ENCODE assay signal across 9 cellular contexts in genomic region chr7:122886357-122887081, GRCh38. TPM values are rescaled to one million over a fixed set of nuclear protein-coding genes. Genes with fewer than 3 reads are reported as not detected.
DNase-seq lines count a peak whose midpoint lies in the region; ATAC-seq, FAIRE-seq and TF ChIP-seq lines count a peak whose summit lies in the region.
"Had no signal": no experiment of that assay in that cellular context is flagged by ENCODE, and none has a peak within 500 bp of the region (broad histone marks: within the 10 kb centered on the region; RNA-seq: fewer than 3 reads in every experiment).

Gene CADPS2, minus strand, starts transcription at chr7:122886460. Its CDS starts 123 bp downstream, at chr7:122886337.

- H3K9me3 ChIP-seq in CD4-positive, alpha-beta memory T cell (ENCODE audit: control insufficient read depth in 1 of 2, low read length in 2 of 2) = no peaks in the 10 kb centered on the region
- no peaks in the 10 kb centered on the region for H3K9me3 ChIP-seq in ascending aorta
- H3K9me3 ChIP-seq in pancreas = no peaks in the 10 kb centered on the region

- H3K36me3 Mint-ChIP-seq in CD4-positive, alpha-beta memory T cell = no peaks in the 10 kb centered on the region

- peak within 1 kb of the TSS in 6 of 8 donors; percentile 17 to 68 (median 46) for H3K4me3 Mint-ChIP-seq in CD4-positive, alpha-beta memory T cell

- no peak within 1 kb of the TSS for H3K27ac Mint-ChIP-seq in CD4-positive, alpha-beta memory T cell

- peak in 2 of 3 experiments; percentile 21 to 27 for TF ChIP-seq CTCF in ascending aorta (IDR thresholded peaks at IDR 0.05)
- TF ChIP-seq CTCF in pancreas (IDR thresholded peaks at IDR 0.05) = peak in 2 of 4 donors; percentile 13 to 23

- CTCF ChIA-PET in CD4-positive, alpha-beta memory T cell (lab: Charles Lee; ENCODE audit: partially characterized antibody) = no interaction called here

- no peak within 1 kb of the TSS for H3K27ac ChIP-seq in CD4-positive, alpha-beta memory T cell (ENCODE audit: low read depth, low read length)
- peak within 1 kb of the TSS; percentile 92 to 94 for H3K27ac ChIP-seq in ascending aorta
- H3K27ac ChIP-seq in pancreas = peak within 1 kb of the TSS; percentile 93 to 97 (median 96)

- peaks cover 0 to 17% (median 2%) of the 10 kb centered on the region in 8 donors for H3K9me3 Mint-ChIP-seq in CD4-positive, alpha-beta memory T cell

- WGBS in pancreas, 2 donors = 0 to 1% methylated on average over 50 to 73 of the region's 73 CpGs

- H3K4me1 ChIP-seq in CD4-positive, alpha-beta memory T cell (ENCODE audit: insufficient read depth, low read length) = no peaks in the 10 kb centered on the region
- H3K4me1 ChIP-seq in ascending aorta = peaks cover 0 to 3% of the 10 kb centered on the region in 2 donors
- peaks cover 7 to 31% (median 8%) of the 10 kb centered on the region in 3 donors for H3K4me1 ChIP-seq in pancreas

- intact Hi-C loops in CD4-positive, alpha-beta memory T cell (cut with micrococcal nuclease) = no loop called here
- intact Hi-C loops in ascending aorta (cut with DNase I) (loop anchor here (10.0 kb wide), 2 partner anchors 742 to 858 kb away; partner anchors contain the start of genes AASS and WASL), left cardiac atrium (cut with DNase I) (loop anchor here in 1 of 2 donors (5.0 kb wide), 1 partner anchor 84 kb away; no protein-coding TSS in a partner anchor), pancreas (cut with DNase I) (no loop called here)

- POLR2A ChIA-PET in CD4-positive, alpha-beta memory T cell (lab: Charles Lee; ENCODE audit: partially characterized antibody) = no interaction called here

- H3K4me1 Mint-ChIP-seq in CD4-positive, alpha-beta memory T cell = peaks cover 1 to 10% (median 5%) of the 10 kb centered on the region in 4 donors

- H3K27me3 ChIP-seq in CD4-positive, alpha-beta memory T cell (ENCODE audit: insufficient read depth, low read length) = peaks cover 16% of the 10 kb centered on the region
- H3K27me3 ChIP-seq in ascending aorta = no peaks in the 10 kb centered on the region
- no peaks in the 10 kb centered on the region for H3K27me3 ChIP-seq in pancreas

- H3K4me3 ChIP-seq in CD4-positive, alpha-beta memory T cell (ENCODE audit: low read length in 2 of 2) = no peak within 1 kb of the TSS
- peak within 1 kb of the TSS; percentile 92 to 96 for H3K4me3 ChIP-seq in ascending aorta
- H3K4me3 ChIP-seq in pancreas = peak within 1 kb of the TSS; percentile 76 to 90 (median 84)

- peak; percentile 68 for ATAC-seq in GM19324 (IDR thresholded peaks at IDR 0.05; ENCODE audit: low FRiP score, unreplicated experiment)
- peak; percentile 79 for ATAC-seq in HG03196 (IDR thresholded peaks at IDR 0.05; ENCODE audit: unreplicated experiment)
- ATAC-seq in left cardiac atrium = peak; percentile 94 to 97
- ATAC-seq in pancreas = peak; percentile 82 to 89 (median 88)

- no peak for DNase-seq in CD4-positive, alpha-beta memory T cell
- peak; percentile 73 for DNase-seq in NCI-H510A (lab: John Stamatoyannopoulos, UW)
- DNase-seq in ascending aorta (ENCODE audit: low spot score in 2 of 2) = peak; percentile 31 to 86
- DNase-seq in left cardiac atrium = peak; percentile 88
- peak; percentile 90 to 95 (median 92) for DNase-seq in pancreas
- DNase-seq in AML-193 (lab: John Stamatoyannopoulos, UW) = no peak

- no peak for FAIRE-seq in pancreas (lab: Jason Lieb, UNC)

- peaks cover 25 to 32% of the 10 kb centered on the region in 2 donors for H3K27me3 Mint-ChIP-seq in CD4-positive, alpha-beta memory T cell

- no peaks in the 10 kb centered on the region for H3K36me3 ChIP-seq in CD4-positive, alpha-beta memory T cell (ENCODE audit: insufficient read depth, low read length)
- no peaks in the 10 kb centered on the region for H3K36me3 ChIP-seq in ascending aorta
- H3K36me3 ChIP-seq in pancreas = no peaks in the 10 kb centered on the region

RNA-seq across cellular contexts. Expression of gene CADPS2, which starts in this region (rescaled TPM):
- total RNA-seq in CD4-positive, alpha-beta memory T cell = not detected
- not detected for polyA plus RNA-seq in CD4-positive, alpha-beta memory T cell
- 31.8 TPM for total RNA-seq in ascending aorta
- 10 to 100 TPM; 11.5 to 14.4 TPM for total RNA-seq in left cardiac atrium
- 10 to 100 TPM; 16.2 to 27.3 (median 20.2) TPM for total RNA-seq in pancreas
- polyA plus RNA-seq in pancreas = 1 to 10 TPM; 7.7 to 7.9 TPM
- total RNA-seq: T-helper 2 cell treated with Interferon-gamma antibody and Interleukin-4, amounts not matched to agents 100 ng/mL and 5 ng/mL, for 36 hours had no signal

Comparison
In these comparisons a context has a peak if more than half of its experiments do, and no peak if none do; other contexts are left out.
1. RNA of gene CADPS2 (total RNA-seq): 31.8 TPM in ascending aorta (single experiment), 16.2 to 27.3 TPM in pancreas and 11.5 to 14.4 TPM in left cardiac atrium; not detected in CD4-positive, alpha-beta memory T cell; every median in the first group is over 10 times any median in the second.
2. RNA of gene CADPS2 (polyA plus RNA-seq): 7.7 to 7.9 TPM in pancreas; not detected in CD4-positive, alpha-beta memory T cell; every median in the first group is over 4 times any median in the second.
3. DNase-seq: peak in NCI-H510A (single experiment), ascending aorta (2 of 2), left cardiac atrium (single experiment) and pancreas (6 of 6); none in CD4-positive, alpha-beta memory T cell (0 of 5) and AML-193 (0 of 2).
4. H3K4me3 ChIP-seq: peak in ascending aorta (2 of 2) and pancreas (4 of 4); none in CD4-positive, alpha-beta memory T cell (0 of 2).
5. Peak in every context shown above with its lines, with median percentiles within 50 percentile points of each other: ATAC-seq.